Comparison of ENCODE assay signal across 1 cellular context in genomic region chr5:132673939-132674630, GRCh38.
TF ChIP-seq lines count a peak whose summit lies in the region.

Gene IL4 (plus strand): TSS chr5:132673989. CDS start chr5:132674051, 62 bp downstream.

TF ChIP-seq in K562, 482 proteins besides CTCF, POLR2A, EP300 and RAD21 (continued from another document):
- TF ChIP-seq CHD7 (IDR thresholded peaks at IDR 0.05; ENCODE audit: low read depth, low read length), result no peak
- TF ChIP-seq, protein P1, sequence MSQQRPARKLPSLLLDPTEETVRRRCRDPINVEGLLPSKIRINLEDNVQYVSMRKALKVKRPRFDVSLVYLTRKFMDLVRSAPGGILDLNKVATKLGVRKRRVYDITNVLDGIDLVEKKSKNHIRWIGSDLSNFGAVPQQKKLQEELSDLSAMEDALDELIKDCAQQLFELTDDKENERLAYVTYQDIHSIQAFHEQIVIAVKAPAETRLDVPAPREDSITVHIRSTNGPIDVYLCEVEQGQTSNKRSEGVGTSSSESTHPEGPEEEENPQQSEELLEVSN (IDR thresholded peaks at IDR 0.05; ENCODE audit: borderline replicate concordance in 1 of 2, extremely low read depth in 1 of 2, insufficient read depth in 1 of 2, insufficient read length in 1 of 2, low read depth in 1 of 2, low read length in 1 of 2, poor library complexity in 1 of 2, severe bottlenecking in 1 of 2), result peak in 1 of 2 experiments; percentile 56
- no peak for TF ChIP-seq ILK (tag; IDR thresholded peaks at IDR 0.05; ENCODE audit: borderline replicate concordance, low read depth)
- peak; percentile 54 for TF ChIP-seq L3MBTL2 (IDR thresholded peaks at IDR 0.05)
- TF ChIP-seq LARP7 (IDR thresholded peaks at IDR 0.05), result no peak
- TF ChIP-seq CEBPG (CRISPR knock-in tag; IDR thresholded peaks at IDR 0.05), result no peak
- TF ChIP-seq CEBPG (tag; conservative IDR thresholded peaks at IDR 0.05 in 1 of 2, IDR thresholded peaks at IDR 0.05 in 1 of 2), result no peak
- no peak for TF ChIP-seq NKRF (IDR thresholded peaks at IDR 0.05; ENCODE audit: borderline replicate concordance)
- TF ChIP-seq, protein P2, sequence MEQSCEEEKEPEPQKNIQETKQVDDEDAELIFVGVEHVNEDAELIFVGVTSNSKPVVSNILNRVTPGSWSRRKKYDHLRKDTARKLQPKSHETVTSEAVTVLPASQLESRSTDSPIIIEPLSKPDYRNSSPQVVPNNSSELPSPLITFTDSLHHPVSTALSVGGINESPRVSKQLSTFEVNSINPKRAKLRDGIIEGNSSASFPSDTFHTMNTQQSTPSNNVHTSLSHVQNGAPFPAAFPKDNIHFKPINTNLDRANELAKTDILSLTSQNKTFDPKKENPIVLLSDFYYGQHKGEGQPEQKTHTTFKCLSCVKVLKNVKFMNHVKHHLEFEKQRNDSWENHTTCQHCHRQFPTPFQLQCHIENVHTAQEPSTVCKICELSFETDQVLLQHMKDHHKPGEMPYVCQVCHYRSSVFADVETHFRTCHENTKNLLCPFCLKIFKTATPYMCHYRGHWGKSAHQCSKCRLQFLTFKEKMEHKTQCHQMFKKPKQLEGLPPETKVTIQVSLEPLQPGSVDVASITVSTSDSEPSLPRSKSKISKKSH (CRISPR knock-in tag; IDR thresholded peaks at IDR 0.05), result no peak
- no peak for TF ChIP-seq HMG20B (CRISPR knock-in tag; IDR thresholded peaks at IDR 0.05)
- TF ChIP-seq KDM1A (IDR thresholded peaks at IDR 0.05), result no peak
- TF ChIP-seq, protein P3, sequence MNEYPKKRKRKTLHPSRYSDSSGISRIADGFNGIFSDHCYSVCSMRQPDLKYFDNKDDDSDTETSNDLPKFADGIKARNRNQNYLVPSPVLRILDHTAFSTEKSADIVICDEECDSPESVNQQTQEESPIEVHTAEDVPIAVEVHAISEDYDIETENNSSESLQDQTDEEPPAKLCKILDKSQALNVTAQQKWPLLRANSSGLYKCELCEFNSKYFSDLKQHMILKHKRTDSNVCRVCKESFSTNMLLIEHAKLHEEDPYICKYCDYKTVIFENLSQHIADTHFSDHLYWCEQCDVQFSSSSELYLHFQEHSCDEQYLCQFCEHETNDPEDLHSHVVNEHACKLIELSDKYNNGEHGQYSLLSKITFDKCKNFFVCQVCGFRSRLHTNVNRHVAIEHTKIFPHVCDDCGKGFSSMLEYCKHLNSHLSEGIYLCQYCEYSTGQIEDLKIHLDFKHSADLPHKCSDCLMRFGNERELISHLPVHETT (CRISPR knock-in tag; conservative IDR thresholded peaks at IDR 0.05 in 1 of 2, IDR thresholded peaks at IDR 0.05 in 1 of 2), result no peak
- TF ChIP-seq CHD1 (IDR thresholded peaks at IDR 0.05; ENCODE audit: low read length), result no peak
- no peak for TF ChIP-seq MECOM (CRISPR knock-in tag; IDR thresholded peaks at IDR 0.05)
- no peak for TF ChIP-seq ARID2 (IDR thresholded peaks at IDR 0.05)
- TF ChIP-seq ETV1 (tag; conservative IDR thresholded peaks at IDR 0.05; ENCODE audit: low read depth), result no peak
- no peak for TF ChIP-seq PREB (CRISPR knock-in tag; IDR thresholded peaks at IDR 0.05)
- TF ChIP-seq ZNF274 (IDR thresholded peaks at IDR 0.05; ENCODE audit: borderline replicate concordance, low read depth, low read length), result no peak
- no peak for TF ChIP-seq RFX5 (IDR thresholded peaks at IDR 0.05; ENCODE audit: low read depth, low read length)
- TF ChIP-seq ZNF41 (CRISPR knock-in tag; conservative IDR thresholded peaks at IDR 0.05), result no peak
- no peak for TF ChIP-seq FOXK1 (CRISPR knock-in tag; IDR thresholded peaks at IDR 0.05; ENCODE audit: borderline replicate concordance)
- no peak for TF ChIP-seq SIN3B (IDR thresholded peaks at IDR 0.05; ENCODE audit: low read depth)
- no peak for TF ChIP-seq SAFB (IDR thresholded peaks at IDR 0.05; ENCODE audit: borderline replicate concordance, low read depth, low read length)
TF ChIP-seq in K562: peak in this region for 5.
